ENCODE assay signal across 8 cellular contexts in the genomic region with DNA sequence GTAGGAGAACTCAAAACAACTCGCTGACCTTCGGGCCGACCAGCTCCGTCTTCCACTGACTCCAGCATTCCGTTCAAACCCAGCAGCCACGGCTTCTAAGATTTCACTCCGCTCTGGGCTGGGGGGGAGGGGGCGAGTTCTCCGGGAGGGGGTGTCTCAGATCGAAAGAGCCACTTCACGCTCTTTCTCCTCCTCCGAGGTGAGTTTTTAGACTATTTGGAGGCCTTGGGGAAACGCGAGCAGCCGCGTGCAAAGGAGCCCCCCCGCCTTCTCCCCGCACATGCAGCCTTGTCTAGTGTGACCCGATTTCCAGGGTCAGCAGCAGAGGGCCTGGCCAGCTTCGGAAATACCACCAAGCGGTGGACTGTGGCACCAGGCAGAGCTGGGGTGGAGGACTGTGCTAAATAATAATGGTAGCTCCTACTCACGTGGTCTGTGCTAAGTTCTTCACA.
DNase-seq lines count a peak whose midpoint lies in the region; ATAC-seq and TF ChIP-seq lines count a peak whose summit lies in the region.

No MANE protein-coding gene starts in this region.

- peak overlapping the region; percentile 73 for H3K4me3 Mint-ChIP-seq in T-helper 1 cell treated with Interleukin-12 subunit alpha and Interleukin-12 subunit beta and Interleukin-4 antibody, amounts not matched to agents 30 μg/mL and 1 μg/mL, for 36 hours
- H3K4me3 Mint-ChIP-seq in T-helper 17 cell = peak overlapping the region; percentile 91
- peak overlapping the region; percentile 76 for H3K4me3 Mint-ChIP-seq in osteocyte (ENCODE audit: unreplicated experiment)

- peaks cover 25% of the 10 kb centered on the region for H3K4me1 Mint-ChIP-seq in T-helper 1 cell treated with Interleukin-12 subunit alpha and Interleukin-12 subunit beta and Interleukin-4 antibody, amounts not matched to agents 30 μg/mL and 1 μg/mL, for 36 hours (ENCODE audit: low read depth)
- H3K4me1 Mint-ChIP-seq in T-helper 17 cell = peaks cover 16% of the 10 kb centered on the region
- H3K4me1 Mint-ChIP-seq in osteocyte (ENCODE audit: unreplicated experiment) = peaks cover 26% of the 10 kb centered on the region

- no peaks in the 10 kb centered on the region for H3K9me3 Mint-ChIP-seq in T-helper 1 cell treated with Interleukin-12 subunit alpha and Interleukin-12 subunit beta and Interleukin-4 antibody, amounts not matched to agents 30 μg/mL and 1 μg/mL, for 36 hours
- no peaks in the 10 kb centered on the region for H3K9me3 Mint-ChIP-seq in osteocyte (ENCODE audit: unreplicated experiment)

- no peak for TF ChIP-seq POLR2A in erythroblast (IDR thresholded peaks at IDR 0.05; ENCODE audit: low read length)

- no peak for DNase-seq in T-helper 1 cell
- peak in 1 of 3 donors; percentile 31 for DNase-seq in T-helper 17 cell
- peak; percentile 36 to 50 for DNase-seq in erythroblast (lab: John Stamatoyannopoulos, UW)
- DNase-seq in osteocyte (ENCODE audit: extremely low spot score, unreplicated experiment) = no peak
- no peak for DNase-seq in NCI-H748 (lab: John Stamatoyannopoulos, UW; ENCODE audit: unreplicated experiment)
- DNase-seq in NCI-H187 (lab: John Stamatoyannopoulos, UW) = no peak

- ATAC-seq in T-helper 17 cell (peak; percentile 5), GM21576 (IDR thresholded peaks at IDR 0.05; ENCODE audit: unreplicated experiment) (no peak)

- no peaks in the 10 kb centered on the region for H3K36me3 Mint-ChIP-seq in T-helper 1 cell treated with Interleukin-12 subunit alpha and Interleukin-12 subunit beta and Interleukin-4 antibody, amounts not matched to agents 30 μg/mL and 1 μg/mL, for 36 hours (ENCODE audit: low read depth)
- H3K36me3 Mint-ChIP-seq in T-helper 17 cell (ENCODE audit: low read depth) (no peaks in the 10 kb centered on the region), osteocyte (ENCODE audit: unreplicated experiment) (no peaks in the 10 kb centered on the region)

- H3K27ac Mint-ChIP-seq in T-helper 1 cell treated with Interleukin-12 subunit alpha and Interleukin-12 subunit beta and Interleukin-4 antibody, amounts not matched to agents 30 μg/mL and 1 μg/mL, for 36 hours = peak overlapping the region; percentile 88
- H3K27ac Mint-ChIP-seq in T-helper 17 cell (peak overlapping the region; percentile 98), osteocyte (ENCODE audit: unreplicated experiment) (peak overlapping the region; percentile 91)

- no peaks in the 10 kb centered on the region for H3K9me3 ChIP-seq in T-helper 17 cell (ENCODE audit: control insufficient read depth, low read length, poor library complexity, severe bottlenecking)

- H3K27me3 Mint-ChIP-seq in T-helper 1 cell treated with Interleukin-12 subunit alpha and Interleukin-12 subunit beta and Interleukin-4 antibody, amounts not matched to agents 30 μg/mL and 1 μg/mL, for 36 hours (ENCODE audit: low read depth) = no peaks in the 10 kb centered on the region
- no peaks in the 10 kb centered on the region for H3K27me3 Mint-ChIP-seq in T-helper 17 cell
- no peaks in the 10 kb centered on the region for H3K27me3 Mint-ChIP-seq in osteocyte (ENCODE audit: unreplicated experiment)

- no peak for TF ChIP-seq CTCF in osteocyte (IDR thresholded peaks at IDR 0.05)

Comparison
In these comparisons a context has a peak if more than half of its experiments do, and no peak if none do; other contexts are left out.
1. DNase-seq: peak in erythroblast (2 of 2); none in T-helper 1 cell (0 of 5), osteocyte (single experiment), NCI-H748 (single experiment) and NCI-H187 (0 of 2).
2. Peak in every context shown above with its lines, with median percentiles within 50 percentile points of each other: H3K27ac Mint-ChIP-seq and H3K4me3 Mint-ChIP-seq.